15 cellular contexts compared by ENCODE assay signal in the genomic region with DNA sequence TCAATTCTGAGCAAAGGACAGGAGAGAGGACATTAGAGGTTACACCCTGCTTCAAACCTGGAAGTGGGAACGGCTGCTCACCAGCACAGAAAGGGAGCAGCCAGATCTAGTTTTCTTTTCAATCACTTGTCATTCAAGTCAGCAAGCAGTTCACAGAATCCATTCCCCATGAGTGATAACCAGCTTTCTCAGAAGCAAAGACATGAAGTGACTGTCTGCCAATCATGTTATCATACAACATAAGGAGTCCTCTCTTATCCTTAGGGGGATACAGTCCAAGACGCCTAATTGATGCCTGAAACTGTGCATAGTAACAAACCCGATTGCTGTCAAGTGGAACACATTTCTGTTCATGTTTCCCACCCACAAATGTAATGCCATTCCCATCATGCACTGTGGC. TPM values are rescaled to one million over a fixed set of nuclear protein-coding genes. Genes with fewer than 3 reads are reported as not detected.
DNase-seq lines count a peak whose midpoint lies in the region; ATAC-seq and TF ChIP-seq lines count a peak whose summit lies in the region.
"Had no signal": no experiment of that assay in that cellular context is flagged by ENCODE, and none has a peak within 500 bp of the region (broad histone marks: within the 10 kb centered on the region; RNA-seq: fewer than 3 reads in every experiment).

No MANE protein-coding gene starts in this region.

- TF ChIP-seq EP300 in neural cell (conservative IDR thresholded peaks at IDR 0.05; ENCODE audit: poor library complexity, severe bottlenecking) = peak; percentile 99

- no peaks in the 10 kb centered on the region for H3K27me3 Mint-ChIP-seq in activated T-cell treated with anti-CD3 and anti-CD28 coated beads, Interleukin-2, amount 50 U/mL, for 4 hours (ENCODE audit: low read depth)
- H3K27me3 Mint-ChIP-seq in activated CD4-positive, alpha-beta memory T cell treated with anti-CD3 and anti-CD28 coated beads for 36 hours = no peaks in the 10 kb centered on the region
- no peaks in the 10 kb centered on the region for H3K27me3 Mint-ChIP-seq in glutamatergic neuron (ENCODE audit: unreplicated experiment)

- H3K9ac ChIP-seq in neural cell (ENCODE audit: low read length) = peak overlapping the region; percentile 52

- H2AFZ ChIP-seq in neural cell (ENCODE audit: low read depth, low read length) = no peak overlapping the region

- TF ChIP-seq RAD21 in neural cell (conservative IDR thresholded peaks at IDR 0.05) = no peak

- H3K27ac Mint-ChIP-seq in activated CD4-positive, alpha-beta memory T cell treated with anti-CD3 and anti-CD28 coated beads for 36 hours = peak overlapping the region; percentile 88
- H3K27ac Mint-ChIP-seq in glutamatergic neuron (ENCODE audit: unreplicated experiment) = no peak overlapping the region

- H3K27me3 ChIP-seq in neural cell (ENCODE audit: insufficient read depth, low read depth, low read length) = no peaks in the 10 kb centered on the region
- H3K27me3 ChIP-seq: transverse colon had no signal

- H3K27ac ChIP-seq in neural cell (ENCODE audit: low read length) (peak overlapping the region; percentile 83), caudate nucleus (ENCODE audit: low read depth, low read length) (no peak overlapping the region)
- H3K27ac ChIP-seq: heart left ventricle, transverse colon had no signal

- peak overlapping the region; percentile 28 for H3K4me3 ChIP-seq in neural cell (ENCODE audit: low read length)
- H3K4me3 ChIP-seq: heart left ventricle, transverse colon had no signal

- no peaks in the 10 kb centered on the region for H3K9me3 ChIP-seq in neural cell (ENCODE audit: low read length)
- H3K9me3 ChIP-seq: heart left ventricle, transverse colon had no signal

- H3K36me3 ChIP-seq in neural cell (ENCODE audit: insufficient read depth, low read length) = no peaks in the 10 kb centered on the region
- H3K36me3 ChIP-seq: transverse colon had no signal

- intact Hi-C loops in activated CD4-positive, alpha-beta memory T cell treated with anti-CD3 and anti-CD28 coated beads for 36 hours (cut with micrococcal nuclease) = loop anchor here (1.0 to 2.0 kb wide), 3 partner anchors 14 to 52 kb away; no protein-coding TSS in a partner anchor

- no peaks in the 10 kb centered on the region for H3K9me3 Mint-ChIP-seq in activated T-cell treated with anti-CD3 and anti-CD28 coated beads, Interleukin-2, amount 50 U/mL, for 4 hours
- H3K9me3 Mint-ChIP-seq in activated CD4-positive, alpha-beta memory T cell treated with anti-CD3 and anti-CD28 coated beads for 36 hours = no peaks in the 10 kb centered on the region
- no peaks in the 10 kb centered on the region for H3K9me3 Mint-ChIP-seq in glutamatergic neuron (ENCODE audit: unreplicated experiment)

- H3K4me1 Mint-ChIP-seq in activated T-cell treated with anti-CD3 and anti-CD28 coated beads, Interleukin-2, amount 50 U/mL, for 4 hours (ENCODE audit: low read depth) = peaks cover 19% of the 10 kb centered on the region
- peaks cover 38% of the 10 kb centered on the region for H3K4me1 Mint-ChIP-seq in activated CD4-positive, alpha-beta memory T cell treated with anti-CD3 and anti-CD28 coated beads for 36 hours (ENCODE audit: low read depth)
- H3K4me1 Mint-ChIP-seq in glutamatergic neuron (ENCODE audit: low read depth, unreplicated experiment) = no peaks in the 10 kb centered on the region

- POLR2A ChIA-PET in activated CD4-positive, alpha-beta memory T cell treated with anti-CD3 and anti-CD28 coated beads for 36 hours (lab: Charles Lee) = interaction anchor here (0.7 to 2.0 kb wide), 3 partner anchors 10 to 177 kb away, joined by 3 to 6 read pairs (median 3); a partner anchor contains a TSS

- no peak overlapping the region for H3K4me3 Mint-ChIP-seq in activated T-cell treated with anti-CD3 and anti-CD28 coated beads, Interleukin-2, amount 50 U/mL, for 4 hours
- no peak overlapping the region for H3K4me3 Mint-ChIP-seq in activated CD4-positive, alpha-beta memory T cell treated with anti-CD3 and anti-CD28 coated beads for 36 hours
- H3K4me3 Mint-ChIP-seq in glutamatergic neuron (ENCODE audit: unreplicated experiment) = no peak overlapping the region

- peak; percentile 58 to 73 for ATAC-seq in activated T-cell treated with anti-CD3 and anti-CD28 coated beads, Interleukin-2, amount 50 U/mL, for 4 hours
- peak; percentile 58 for ATAC-seq in HG02588 (IDR thresholded peaks at IDR 0.05; ENCODE audit: unreplicated experiment)
- ATAC-seq: heart left ventricle, SK-N-SH treated with all-trans-retinoic acid at 6 μM for 48 hours had no signal

- DNase-seq in activated T-cell treated with anti-CD3 and anti-CD28 coated beads, Interleukin-2, amount 50 U/mL, for 4 hours = no peak
- no peak for DNase-seq in activated T-cell treated with anti-CD3 and anti-CD28 coated beads for 4 hours
- peak; percentile 55 for DNase-seq in activated CD4-positive, alpha-beta memory T cell treated with anti-CD3 and anti-CD28 coated beads for 36 hours
- DNase-seq in caudate nucleus (lab: John Stamatoyannopoulos, UW) = no peak
- no peak for DNase-seq in NCI-H1105 (lab: John Stamatoyannopoulos, UW)
- DNase-seq in glutamatergic neuron = no peak
- DNase-seq: activated CD4-positive, CD25-positive, alpha-beta regulatory T cell; heart left ventricle; NCI-H1417; NCI-H446; stimulated activated CD4-positive, alpha-beta T cell treated with anti-CD3 and anti-CD28 coated beads, Interleukin-15, amount 100 ng/mL, for 24 hours; transverse colon had no signal

- CTCF ChIA-PET in activated CD4-positive, alpha-beta memory T cell treated with anti-CD3 and anti-CD28 coated beads for 36 hours (lab: Charles Lee) = interaction anchor here (0.5 to 10.0 kb wide), 4 partner anchors 9 to 180 kb away, joined by 3 to 93 read pairs (median 4); a partner anchor contains a TSS

- no peaks in the 10 kb centered on the region for H4K20me1 ChIP-seq in neural cell (ENCODE audit: insufficient read depth)

- peaks cover 5% of the 10 kb centered on the region for H3F3A ChIP-seq in neural cell (ENCODE audit: insufficient read depth, low read length, poor library complexity, severe bottlenecking)

- H3K9me2 ChIP-seq in neural cell (ENCODE audit: insufficient read depth, low read length) = no peaks in the 10 kb centered on the region

- TF ChIP-seq CTCF in neural cell (IDR thresholded peaks at IDR 0.05; ENCODE audit: poor library complexity, severe bottlenecking) (no peak), glutamatergic neuron (IDR thresholded peaks at IDR 0.05; ENCODE audit: partially characterized antibody, unreplicated experiment) (no peak)

- H3K36me3 Mint-ChIP-seq in activated T-cell treated with anti-CD3 and anti-CD28 coated beads, Interleukin-2, amount 50 U/mL, for 4 hours (ENCODE audit: insufficient read depth) = peaks cover 44% of the 10 kb centered on the region
- peaks cover 72% of the 10 kb centered on the region for H3K36me3 Mint-ChIP-seq in activated CD4-positive, alpha-beta memory T cell treated with anti-CD3 and anti-CD28 coated beads for 36 hours
- H3K36me3 Mint-ChIP-seq in glutamatergic neuron (ENCODE audit: unreplicated experiment) = no peaks in the 10 kb centered on the region

- no peaks in the 10 kb centered on the region for H3K79me2 ChIP-seq in neural cell (replicated peaks; ENCODE audit: insufficient read depth, low read length)

- H3K4me2 ChIP-seq in neural cell (ENCODE audit: low read length) = peak overlapping the region; percentile 3

TF ChIP-seq in neural cell, 6 proteins besides CTCF, POLR2A, EP300 and RAD21:
- TF ChIP-seq EZH2 (IDR thresholded peaks at IDR 0.05; ENCODE audit: borderline replicate concordance, insufficient read depth, low read length, poor library complexity, severe bottlenecking) (no peak), MXI1 (conservative IDR thresholded peaks at IDR 0.05; ENCODE audit: poor library complexity, severe bottlenecking) (no peak), SMC3 (conservative IDR thresholded peaks at IDR 0.05; ENCODE audit: poor library complexity) (no peak), POLR2AphosphoS5 (IDR thresholded peaks at IDR 0.05) (peak; percentile 92)
- TF ChIP-seq, protein P1, sequence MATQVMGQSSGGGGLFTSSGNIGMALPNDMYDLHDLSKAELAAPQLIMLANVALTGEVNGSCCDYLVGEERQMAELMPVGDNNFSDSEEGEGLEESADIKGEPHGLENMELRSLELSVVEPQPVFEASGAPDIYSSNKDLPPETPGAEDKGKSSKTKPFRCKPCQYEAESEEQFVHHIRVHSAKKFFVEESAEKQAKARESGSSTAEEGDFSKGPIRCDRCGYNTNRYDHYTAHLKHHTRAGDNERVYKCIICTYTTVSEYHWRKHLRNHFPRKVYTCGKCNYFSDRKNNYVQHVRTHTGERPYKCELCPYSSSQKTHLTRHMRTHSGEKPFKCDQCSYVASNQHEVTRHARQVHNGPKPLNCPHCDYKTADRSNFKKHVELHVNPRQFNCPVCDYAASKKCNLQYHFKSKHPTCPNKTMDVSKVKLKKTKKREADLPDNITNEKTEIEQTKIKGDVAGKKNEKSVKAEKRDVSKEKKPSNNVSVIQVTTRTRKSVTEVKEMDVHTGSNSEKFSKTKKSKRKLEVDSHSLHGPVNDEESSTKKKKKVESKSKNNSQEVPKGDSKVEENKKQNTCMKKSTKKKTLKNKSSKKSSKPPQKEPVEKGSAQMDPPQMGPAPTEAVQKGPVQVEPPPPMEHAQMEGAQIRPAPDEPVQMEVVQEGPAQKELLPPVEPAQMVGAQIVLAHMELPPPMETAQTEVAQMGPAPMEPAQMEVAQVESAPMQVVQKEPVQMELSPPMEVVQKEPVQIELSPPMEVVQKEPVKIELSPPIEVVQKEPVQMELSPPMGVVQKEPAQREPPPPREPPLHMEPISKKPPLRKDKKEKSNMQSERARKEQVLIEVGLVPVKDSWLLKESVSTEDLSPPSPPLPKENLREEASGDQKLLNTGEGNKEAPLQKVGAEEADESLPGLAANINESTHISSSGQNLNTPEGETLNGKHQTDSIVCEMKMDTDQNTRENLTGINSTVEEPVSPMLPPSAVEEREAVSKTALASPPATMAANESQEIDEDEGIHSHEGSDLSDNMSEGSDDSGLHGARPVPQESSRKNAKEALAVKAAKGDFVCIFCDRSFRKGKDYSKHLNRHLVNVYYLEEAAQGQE (IDR thresholded peaks at IDR 0.05; ENCODE audit: borderline replicate concordance) = peak; percentile 85

RNA-seq across cellular contexts. Expression of a gene that starts 54.7 kb away (rescaled TPM):
- total RNA-seq in activated T-cell treated with anti-CD3 and anti-CD28 coated beads, Interleukin-2, amount 50 U/mL, for 4 hours = 10 to 100 TPM; 42.5 to 44.6 (median 44.0) TPM
- 10 to 100 TPM; 40.2 to 44.7 TPM for total RNA-seq in activated CD4-positive, alpha-beta memory T cell treated with anti-CD3 and anti-CD28 coated beads for 36 hours
- polyA plus RNA-seq in neural cell = 8.9 and 12.7 TPM in 2 replicates
- polyA minus RNA-seq in neural cell = 20.7 and 35.8 TPM in 2 replicates
- 19.9 TPM for total RNA-seq in glutamatergic neuron (ENCODE audit: unreplicated experiment)

RNA-seq across cellular contexts. Expression of a gene that starts 56.0 kb away (rescaled TPM):
- total RNA-seq in activated T-cell treated with anti-CD3 and anti-CD28 coated beads, Interleukin-2, amount 50 U/mL, for 4 hours = 10 to 100 TPM; 36.9 to 55.5 (median 47.6) TPM
- total RNA-seq in activated CD4-positive, alpha-beta memory T cell treated with anti-CD3 and anti-CD28 coated beads for 36 hours = 100 to 1,000 TPM; 167 to 174 TPM
- 2.6 and 3.1 TPM in 2 replicates for polyA plus RNA-seq in neural cell
- polyA minus RNA-seq in neural cell = 4.5 and 5.4 TPM in 2 replicates
- not detected for total RNA-seq in glutamatergic neuron (ENCODE audit: unreplicated experiment)

Comparison
In these comparisons a context has a peak if more than half of its experiments do, and no peak if none do; other contexts are left out.
1. RNA of a gene that starts 56.0 kb away (total RNA-seq): 167 to 174 TPM in activated CD4-positive, alpha-beta memory T cell treated with anti-CD3 and anti-CD28 coated beads for 36 hours and 36.9 to 55.5 TPM in activated T-cell treated with anti-CD3 and anti-CD28 coated beads, Interleukin-2, amount 50 U/mL, for 4 hours; not detected in glutamatergic neuron (single experiment); every median in the first group is over 10 times any median in the second.